In genomic region chr17:44005527-44005864, GRCh38 we compare ENCODE assay signal across 11 cellular contexts. TPM values are rescaled to one million over a fixed set of nuclear protein-coding genes. Genes with fewer than 3 reads are reported as not detected.
DNase-seq lines count a peak whose midpoint lies in the region; ATAC-seq and TF ChIP-seq lines count a peak whose summit lies in the region.
"Had no signal": no experiment of that assay in that cellular context is flagged by ENCODE, and none has a peak within 500 bp of the region (broad histone marks: within the 10 kb centered on the region; RNA-seq: fewer than 3 reads in every experiment).

No MANE protein-coding gene starts in this region.

- H3K4me1 ChIP-seq in heart left ventricle (peaks cover 6 to 41% (median 33%) of the 10 kb centered on the region in 12 donors), endodermal cell (ENCODE audit: control insufficient read depth, insufficient read depth, low read length) (peaks cover 6% of the 10 kb centered on the region), muscle layer of duodenum (ENCODE audit: control insufficient read depth in 1 of 2, insufficient read depth in 2 of 2, low read length in 2 of 2) (peaks cover 0 to 28% of the 10 kb centered on the region in 2 donors), urinary bladder (ENCODE audit: insufficient read depth) (peaks cover 3% of the 10 kb centered on the region)

- no peaks in the 10 kb centered on the region for H3K9me3 Mint-ChIP-seq in endodermal cell

- H3K27ac ChIP-seq in heart left ventricle (no peak overlapping the region), endodermal cell (ENCODE audit: low read depth, low read length) (no peak overlapping the region), muscle layer of duodenum (ENCODE audit: low read length) (no peak overlapping the region), urinary bladder (ENCODE audit: low read depth) (no peak overlapping the region)
- H3K27ac ChIP-seq: KMS-11 had no signal

- H3K27me3 Mint-ChIP-seq in endodermal cell (ENCODE audit: insufficient read depth), result peaks cover 48% of the 10 kb centered on the region

- H3K4me3 ChIP-seq in heart left ventricle (peak overlapping the region in 10 of 12 donors; percentile 52 to 79 (median 68)), endodermal cell (ENCODE audit: low read length) (peak overlapping the region; percentile 53), muscle layer of duodenum (ENCODE audit: low read depth in 1 of 2, low read length in 2 of 2) (peak overlapping the region; percentile 44 to 78), urinary bladder (ENCODE audit: low read depth, low read length) (peak overlapping the region; percentile 51)

- H3K9me3 ChIP-seq in heart left ventricle (no peaks in the 10 kb centered on the region), endodermal cell (ENCODE audit: control insufficient read depth, low read length) (no peaks in the 10 kb centered on the region), muscle layer of duodenum (ENCODE audit: control insufficient read depth in 1 of 2, low read length in 2 of 2) (no peaks in the 10 kb centered on the region)

- H3K4me3 Mint-ChIP-seq in endodermal cell, result peak overlapping the region; percentile 49

- peaks cover 14% of the 10 kb centered on the region for H3K4me1 Mint-ChIP-seq in endodermal cell

- WGBS in heart left ventricle, 4 donors, result 0 to 10% (median 8%) methylated on average over 1 to 20 of the region's 20 CpGs
- 12 to 15% methylated on average over 10 to 20 of the region's 20 CpGs for WGBS in endodermal cell (ENCODE audit: insufficient coverage in 1 of 2, insufficient read length in 1 of 2), 2 experiments
- WGBS in urinary bladder, result 10% methylated on average over 20 of the region's 20 CpGs

- TF ChIP-seq CTCF in heart left ventricle (IDR thresholded peaks at IDR 0.05) (no peak), endodermal cell (conservative IDR thresholded peaks at IDR 0.05) (no peak)

- H3K27me3 ChIP-seq in heart left ventricle (peaks cover 13 to 30% (median 22%) of the 10 kb centered on the region in 9 donors), endodermal cell (ENCODE audit: control insufficient read depth, insufficient read depth, low read length, poor library complexity, severe bottlenecking) (peaks cover 45% of the 10 kb centered on the region), muscle layer of duodenum (ENCODE audit: low read depth, low read length) (peaks cover 14% of the 10 kb centered on the region)

- ATAC-seq in heart left ventricle (no peak), HG02970 (IDR thresholded peaks at IDR 0.05; ENCODE audit: low FRiP score, unreplicated experiment) (no peak), HG03439 (IDR thresholded peaks at IDR 0.05; ENCODE audit: unreplicated experiment) (no peak), HG03139 (IDR thresholded peaks at IDR 0.05; ENCODE audit: unreplicated experiment) (no peak)

- H3K9ac ChIP-seq in endodermal cell (ENCODE audit: extremely low read depth, low read length, poor library complexity, severe bottlenecking), result no peak overlapping the region
- H3K9ac ChIP-seq: KMS-11 had no signal

- intact Hi-C loops in heart left ventricle (cut with DNase I), result loop anchor here in 4 of 10 donors (5.0 to 10.0 kb wide), 3 partner anchors 37 to 121 kb away; no protein-coding TSS in a partner anchor
- intact Hi-C loops in cardiac septum (cut with DNase I), result loop anchor here (5.0 kb wide), 2 partner anchors 37 to 162 kb away; no protein-coding TSS in a partner anchor

- H3K36me3 ChIP-seq in heart left ventricle, result peaks cover 0 to 10% (median 0%) of the 10 kb centered on the region in 9 donors
- peaks cover 8% of the 10 kb centered on the region for H3K36me3 ChIP-seq in endodermal cell (ENCODE audit: control insufficient read depth, insufficient read depth, low read length)
- H3K36me3 ChIP-seq in muscle layer of duodenum (ENCODE audit: control insufficient read depth in 1 of 2, insufficient read depth in 2 of 2, low read length in 2 of 2), result no peaks in the 10 kb centered on the region
- H3K36me3 ChIP-seq in urinary bladder (ENCODE audit: insufficient read depth), result no peaks in the 10 kb centered on the region

- TF ChIP-seq POLR2A in heart left ventricle (IDR thresholded peaks at IDR 0.05), result no peak

- no peak overlapping the region for H3K27ac Mint-ChIP-seq in endodermal cell

- H3K36me3 Mint-ChIP-seq in endodermal cell (ENCODE audit: low read depth), result peaks cover 6% of the 10 kb centered on the region

- DNase-seq in heart left ventricle, result no peak
- no peak for DNase-seq in cardiac septum (ENCODE audit: low spot score)
- DNase-seq in endodermal cell, result no peak

RNA-seq across cellular contexts. Expression of gene NAGS, which starts 1.1 kb away (rescaled TPM):
- total RNA-seq in heart left ventricle (1 to 10 TPM in 3 of 9 donors, under 1 TPM in 6; 0.20 to 1.2 (median 0.37) TPM), cardiac septum (0.51 TPM), endodermal cell (1 to 10 TPM; 1.4 to 2.1 TPM), urinary bladder (0.90 TPM)
- polyA plus RNA-seq in heart left ventricle (1 to 10 TPM in 1 of 2 donors, under 1 TPM in 1; 0.57 to 1.2 TPM), urinary bladder (2.1 TPM)
- polyA plus RNA-seq in endodermal cell (2013, experiment 1 of 2), result 1.2 TPM
- 0.99 TPM for polyA plus RNA-seq in endodermal cell (2013, experiment 2 of 2)

RNA-seq across cellular contexts. Expression of gene TMEM101, which starts 9.3 kb away (rescaled TPM):
- 10 to 100 TPM; 13.4 to 22.1 (median 19.3) TPM for total RNA-seq in heart left ventricle
- polyA plus RNA-seq in heart left ventricle, result 10 to 100 TPM; 16.7 to 31.1 TPM
- 12.4 TPM for total RNA-seq in cardiac septum
- total RNA-seq in endodermal cell, result 10 to 100 TPM; 27.2 to 27.7 TPM
- 33.9 TPM for polyA plus RNA-seq in endodermal cell (2013, experiment 1 of 2)
- polyA plus RNA-seq in endodermal cell (2013, experiment 2 of 2), result 27.7 TPM
- 39.0 TPM for total RNA-seq in urinary bladder
- 39.7 TPM for polyA plus RNA-seq in urinary bladder

RNA-seq across cellular contexts. Expression of gene PYY, which starts 51.8 kb away (rescaled TPM):
- total RNA-seq in heart left ventricle (not detected), cardiac septum (not detected), endodermal cell (1 to 10 TPM; 1.3 to 1.4 TPM), urinary bladder (not detected)
- polyA plus RNA-seq in heart left ventricle (not detected), urinary bladder (not detected)
- not detected for polyA plus RNA-seq in endodermal cell (2013, experiment 1 of 2)
- not detected for polyA plus RNA-seq in endodermal cell (2013, experiment 2 of 2)
- total RNA-seq: lung microvascular endothelial cell had no signal
- polyA plus RNA-seq: BJ had no signal
